9 cellular contexts compared by ENCODE assay signal in the genomic region with DNA sequence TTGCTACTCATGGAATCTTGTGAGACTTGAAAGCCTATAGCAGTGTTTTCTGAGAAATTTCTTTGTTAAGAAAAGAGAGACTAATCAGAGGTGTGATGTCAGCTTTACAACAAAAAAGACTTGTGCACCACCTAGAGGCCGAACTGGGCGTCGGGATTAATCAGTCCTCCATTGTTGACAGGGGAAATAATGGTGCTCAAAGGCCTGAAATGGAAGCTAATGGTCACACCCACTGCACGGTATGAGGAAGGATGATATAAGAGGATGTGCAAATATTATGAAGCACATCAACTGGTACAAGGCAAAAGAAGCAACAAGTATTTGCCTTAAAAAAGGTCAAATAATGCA.
DNase-seq lines count a peak whose midpoint lies in the region; ATAC-seq and TF ChIP-seq lines count a peak whose summit lies in the region.
"Had no signal": no experiment of that assay in that cellular context is flagged by ENCODE, and none has a peak within 500 bp of the region (broad histone marks: within the 10 kb centered on the region; RNA-seq: fewer than 3 reads in every experiment).

No MANE protein-coding gene starts in this region.

- H4K20me1 ChIP-seq in Karpas-422 (ENCODE audit: insufficient read depth, low read depth, low read length), result no peaks in the 10 kb centered on the region

- peak; percentile 69 to 85 (median 78) for ATAC-seq in right lobe of liver

- H3K4me2 ChIP-seq in Karpas-422 (ENCODE audit: low read depth, low read length, poor library complexity, severe bottlenecking), result peak overlapping the region; percentile 21

- WGBS in right lobe of liver (ENCODE audit: insufficient coverage, low coverage, low lambda C conversion rate, missing lambda C conversion rate), result 0% methylated on average over 4 of the region's 4 CpGs

- peaks cover 9% of the 10 kb centered on the region for H3K4me1 Mint-ChIP-seq in chondrocyte (ENCODE audit: low read depth)

- peaks cover 1% of the 10 kb centered on the region for H3K36me3 Mint-ChIP-seq in chondrocyte (ENCODE audit: low read depth)

- H3K4me3 ChIP-seq in Karpas-422 (ENCODE audit: low read length), result no peak overlapping the region
- no peak overlapping the region for H3K4me3 ChIP-seq in right lobe of liver

- H3K4me1 ChIP-seq in Karpas-422 (ENCODE audit: low read length) (no peaks in the 10 kb centered on the region; the same call in 1 of the 2 replicates), right lobe of liver (no peaks in the 10 kb centered on the region)

- 0 out of 2 replicates have a peak overlapping the region, but pooled peaks have one; percentile 37 for H2AFZ ChIP-seq in Karpas-422 (ENCODE audit: low read length)

- no peak overlapping the region for H3K27ac Mint-ChIP-seq in chondrocyte (ENCODE audit: unreplicated experiment)

- H3K27ac ChIP-seq in Karpas-422 (ENCODE audit: low read length), result no peak overlapping the region
- H3K27ac ChIP-seq in right lobe of liver, result no peak overlapping the region
- H3K27ac ChIP-seq: neutrophil had no signal

- H3K4me3 Mint-ChIP-seq in chondrocyte (ENCODE audit: unreplicated experiment), result no peak overlapping the region

- H3K27me3 ChIP-seq in Karpas-422 (ENCODE audit: low read length) (no peaks in the 10 kb centered on the region), right lobe of liver (no peaks in the 10 kb centered on the region)
- H3K27me3 ChIP-seq: neutrophil had no signal

- intact Hi-C loops in right lobe of liver (cut with DNase I), result no loop called here

- TF ChIP-seq CTCF in chondrocyte (IDR thresholded peaks at IDR 0.05) (peak; percentile 91), right lobe of liver (IDR thresholded peaks at IDR 0.05) (peak; percentile 24 to 51 (median 44))

- H3K9ac ChIP-seq in Karpas-422 (ENCODE audit: low read length), result no peak overlapping the region

- no peaks in the 10 kb centered on the region for H3K27me3 Mint-ChIP-seq in chondrocyte (ENCODE audit: low read depth)

- peaks cover 5% of the 10 kb centered on the region for H3K9me3 Mint-ChIP-seq in chondrocyte (ENCODE audit: low read depth)

- H3K9me2 ChIP-seq in Karpas-422 (replicated peaks; ENCODE audit: insufficient read depth, low read length), result no peaks in the 10 kb centered on the region

- H3K36me3 ChIP-seq in Karpas-422 (ENCODE audit: insufficient read depth, low read length) (no peaks in the 10 kb centered on the region), right lobe of liver (no peaks in the 10 kb centered on the region)
- H3K36me3 ChIP-seq: neutrophil had no signal

- no peaks in the 10 kb centered on the region for H3K79me2 ChIP-seq in Karpas-422 (ENCODE audit: low read length)

- DNase-seq in stimulated activated CD4-positive, alpha-beta T cell treated with anti-CD3 and anti-CD28 coated beads, Interleukin-15, amount 100 ng/mL, for 48 hours (ENCODE audit: low read depth in 2 of 2), result peak; percentile 3 to 14
- DNase-seq in stimulated activated CD4-positive, alpha-beta T cell treated with anti-CD3 and anti-CD28 coated beads, Interleukin-4, amount 100 ng/mL, for 4 hours, result no peak
- DNase-seq in HCEC 1CT (peak; percentile 54), Karpas-422 (peak; percentile 93), OCI-M2 (lab: John Stamatoyannopoulos, UW; ENCODE audit: unreplicated experiment) (peak; percentile 36), chondrocyte (ENCODE audit: low spot score) (no peak), right lobe of liver (peak in 2 of 3 donors; percentile 34 to 49), ureter (ENCODE audit: low spot score) (peak; percentile 62)

- TF ChIP-seq POLR2A in right lobe of liver (IDR thresholded peaks at IDR 0.05), result no peak

- H3K9me3 ChIP-seq in Karpas-422 (ENCODE audit: low read length) (no peaks in the 10 kb centered on the region), right lobe of liver (no peaks in the 10 kb centered on the region)
- H3K9me3 ChIP-seq: neutrophil had no signal

Comparison
In these comparisons a context has a peak if more than half of its experiments do, and no peak if none do; other contexts are left out.
1. DNase-seq: peak in stimulated activated CD4-positive, alpha-beta T cell treated with anti-CD3 and anti-CD28 coated beads, Interleukin-15, amount 100 ng/mL, for 48 hours (2 of 2), HCEC 1CT (single experiment), Karpas-422 (single experiment), OCI-M2 (single experiment), right lobe of liver (2 of 3) and ureter (single experiment); none in stimulated activated CD4-positive, alpha-beta T cell treated with anti-CD3 and anti-CD28 coated beads, Interleukin-4, amount 100 ng/mL, for 4 hours (0 of 2) and chondrocyte (single experiment).